8 cellular contexts compared by ENCODE assay signal in genomic region chr1:108200627-108201106, GRCh38. TPM values are rescaled to one million over a fixed set of nuclear protein-coding genes. Genes with fewer than 3 reads are reported as not detected.
DNase-seq lines count a peak whose midpoint lies in the region; ATAC-seq and TF ChIP-seq lines count a peak whose summit lies in the region.

No MANE protein-coding gene starts in this region.

- POLR2A ChIA-PET in HEK293 (lab: Yijun Ruan, JAX) = interaction anchor here (1.0 to 1.8 kb wide), 8 partner anchors 9 to 842 kb away, joined by 3 to 13 read pairs (median 5); partner anchors contain the start of genes PRPF38B and WDR47

- H3K27ac ChIP-seq in DOHH2 (ENCODE audit: low read depth, low read length) = peak overlapping the region; percentile 25; the same call in 1 of the 2 replicates
- H3K27ac ChIP-seq in HEK293 (ENCODE audit: extremely low read depth, low read depth, low read length) = no peak overlapping the region; the same call in 1 of the 2 replicates
- peak overlapping the region; percentile 33 for H3K27ac ChIP-seq in ectodermal cell (ENCODE audit: insufficient read depth, low read depth, low read length, poor library complexity, severe bottlenecking)
- H3K27ac ChIP-seq in lung (ENCODE audit: low read depth in 1 of 2, low read length in 1 of 2) = peak overlapping the region; percentile 86 to 95

- H3F3A ChIP-seq in DOHH2 (ENCODE audit: control insufficient read depth, insufficient read depth) = peaks cover 11% of the 10 kb centered on the region

- no peaks in the 10 kb centered on the region for H3K9me2 ChIP-seq in DOHH2 (replicated peaks; ENCODE audit: control insufficient read depth, low read length)

- peaks cover 3% of the 10 kb centered on the region; the same call in 1 of the 2 replicates for H3K36me3 ChIP-seq in DOHH2 (ENCODE audit: control insufficient read depth, low read length)
- peaks cover 0 to 18% of the 10 kb centered on the region in 2 experiments; a peak in 1 of 3 replicates for H3K36me3 ChIP-seq in HEK293 (ENCODE audit: control insufficient read depth in 2 of 2, insufficient read depth in 1 of 2, low read length in 2 of 2)
- no peaks in the 10 kb centered on the region for H3K36me3 ChIP-seq in ectodermal cell (ENCODE audit: control insufficient read depth, insufficient read depth, low read length)
- H3K36me3 ChIP-seq in lung (ENCODE audit: control insufficient read depth in 2 of 2, insufficient read depth in 2 of 2, low read length in 2 of 2) = peaks cover 0 to 4% of the 10 kb centered on the region in 2 donors

- H3K4me2 ChIP-seq in DOHH2 (ENCODE audit: low read length) = peak overlapping the region; percentile 73

- DNase-seq in NCI-H2171 treated with DMSO at 0.1 percent for 48 hours (lab: John Stamatoyannopoulos, UW) (peak; percentile 74), lung (ENCODE audit: low spot score) (peak; percentile 60)
- peak; percentile 46 for DNase-seq in activated CD4-positive, alpha-beta T cell treated with anti-CD3 and anti-CD28 coated beads for 48 hours
- DNase-seq in stimulated activated CD8-positive, alpha-beta memory T cell treated with anti-CD3 and anti-CD28 coated beads, Interleukin-4, amount 100 ng/mL, for 24 hours (ENCODE audit: low read depth) = peak; percentile 6
- no peak for DNase-seq in NK-92 treated with Interleukin-12 subunit alpha and Interleukin-12 subunit beta, amount 100 ng/mL, for 24 hours (lab: John Stamatoyannopoulos, UW)

- WGBS in ectodermal cell, 2 experiments = 15 to 16% methylated on average over 11 of the region's 11 CpGs
- WGBS in lung, 2 donors = 0 to 1% methylated on average over 11 of the region's 11 CpGs

- H3K4me3 ChIP-seq in DOHH2 (ENCODE audit: low read length) (peak overlapping the region; percentile 98), HEK293 (ENCODE audit: low read depth, low read length) (peak overlapping the region; percentile 87), ectodermal cell (ENCODE audit: insufficient read depth, low read depth, low read length) (peak overlapping the region; percentile 94), lung (peak overlapping the region; percentile 99)

- CTCF ChIA-PET in HEK293 (lab: Yijun Ruan, JAX) = interaction anchor here (0.6 to 1.3 kb wide), 5 partner anchors 12 to 443 kb away, joined by 3 to 5 read pairs (median 4); no protein-coding TSS in a partner anchor

- H3K4me1 ChIP-seq in DOHH2 (ENCODE audit: control insufficient read depth, low read length) (peaks cover 18% of the 10 kb centered on the region), HEK293 (ENCODE audit: control insufficient read depth, insufficient read depth, low read length) (no peaks in the 10 kb centered on the region), ectodermal cell (ENCODE audit: control insufficient read depth, insufficient read depth, low read length) (no peaks in the 10 kb centered on the region), lung (ENCODE audit: control insufficient read depth in 2 of 2, insufficient read depth in 2 of 2, low read length in 2 of 2) (peaks cover 0 to 17% of the 10 kb centered on the region in 2 donors)

- H3K9me3 ChIP-seq in DOHH2 (ENCODE audit: control insufficient read depth, insufficient read depth, low read length) = no peaks in the 10 kb centered on the region
- H3K9me3 ChIP-seq in HEK293 (ENCODE audit: control insufficient read depth, insufficient read depth, low read depth, low read length) = no peaks in the 10 kb centered on the region
- H3K9me3 ChIP-seq in ectodermal cell (ENCODE audit: control insufficient read depth, low read length) = no peaks in the 10 kb centered on the region
- no peaks in the 10 kb centered on the region for H3K9me3 ChIP-seq in lung (ENCODE audit: control insufficient read depth in 2 of 2, insufficient read depth in 1 of 2, low read length in 1 of 2)

- TF ChIP-seq CTCF in DOHH2 (IDR thresholded peaks at IDR 0.05; ENCODE audit: low read depth, low read length, poor library complexity, severe bottlenecking) = peak; percentile 64
- peak; percentile 35 for TF ChIP-seq CTCF in HEK293 (tag by site-specific recombination; IDR thresholded peaks at IDR 0.05)
- TF ChIP-seq CTCF in lung (IDR thresholded peaks at IDR 0.05; ENCODE audit: control extremely low read depth, extremely low read depth) = peak; percentile 3

- H3K79me2 ChIP-seq in DOHH2 (ENCODE audit: control insufficient read depth, low read length) = peaks cover 15% of the 10 kb centered on the region

- peak; percentile 70 for ATAC-seq in lung (ENCODE audit: insufficient read depth, low FRiP score)

- H3K27me3 ChIP-seq in DOHH2 (ENCODE audit: control insufficient read depth, low read length) (no peaks in the 10 kb centered on the region), ectodermal cell (ENCODE audit: control insufficient read depth, insufficient read depth, low read length, poor library complexity, severe bottlenecking) (no peaks in the 10 kb centered on the region), lung (ENCODE audit: control insufficient read depth, insufficient read depth) (no peaks in the 10 kb centered on the region)

- H4K20me1 ChIP-seq in DOHH2 (ENCODE audit: control insufficient read depth, insufficient read depth, low read depth, low read length) = no peaks in the 10 kb centered on the region

TF ChIP-seq in HEK293, 187 proteins besides CTCF, POLR2A, EP300 and RAD21 (continues in another document):
- TF ChIP-seq GLI4 (tag by site-specific recombination; IDR thresholded peaks at IDR 0.05) (no peak), ZNF488 (tag by site-specific recombination; IDR thresholded peaks at IDR 0.05) (no peak), ZFHX2 (tag by site-specific recombination; conservative IDR thresholded peaks at IDR 0.05) (peak; percentile 23; the same call in 1 of the 2 replicates), ZNF473 (tag by site-specific recombination; IDR thresholded peaks at IDR 0.05) (no peak), ZNF341 (tag by site-specific recombination; IDR thresholded peaks at IDR 0.05; ENCODE audit: low read depth) (0 out of 2 replicates have a peak, but pooled peaks have one; percentile 18), YY1 (tag by site-specific recombination; IDR thresholded peaks at IDR 0.05) (no peak), ZNF2 (tag by site-specific recombination; IDR thresholded peaks at IDR 0.05) (peak; percentile 88), ZNF664 (tag by site-specific recombination; IDR thresholded peaks at IDR 0.05) (no peak), ZNF311 (tag by site-specific recombination; IDR thresholded peaks at IDR 0.05; ENCODE audit: borderline replicate concordance) (no peak), ZNF354C (tag by site-specific recombination; IDR thresholded peaks at IDR 0.05; ENCODE audit: borderline replicate concordance, low read depth) (no peak), ZNF658 (tag by site-specific recombination; IDR thresholded peaks at IDR 0.05) (no peak), ZNF350 (tag by site-specific recombination; IDR thresholded peaks at IDR 0.05) (no peak), SP7 (tag by site-specific recombination; IDR thresholded peaks at IDR 0.05) (no peak; the same call in 1 of the 2 replicates), ZNF10 (tag by site-specific recombination; IDR thresholded peaks at IDR 0.05) (no peak), SALL2 (tag by site-specific recombination; IDR thresholded peaks at IDR 0.05; ENCODE audit: borderline replicate concordance) (no peak)
- TF ChIP-seq, protein P1, sequence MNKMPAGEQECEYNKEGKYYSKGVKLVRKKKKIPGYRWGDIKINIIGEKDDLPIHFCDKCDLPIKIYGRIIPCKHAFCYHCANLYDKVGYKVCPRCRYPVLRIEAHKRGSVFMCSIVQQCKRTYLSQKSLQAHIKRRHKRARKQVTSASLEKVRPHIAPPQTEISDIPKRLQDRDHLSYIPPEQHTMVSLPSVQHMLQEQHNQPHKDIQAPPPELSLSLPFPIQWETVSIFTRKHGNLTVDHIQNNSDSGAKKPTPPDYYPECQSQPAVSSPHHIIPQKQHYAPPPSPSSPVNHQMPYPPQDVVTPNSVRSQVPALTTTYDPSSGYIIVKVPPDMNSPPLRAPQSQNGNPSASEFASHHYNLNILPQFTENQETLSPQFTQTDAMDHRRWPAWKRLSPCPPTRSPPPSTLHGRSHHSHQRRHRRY (tag by site-specific recombination; IDR thresholded peaks at IDR 0.05) = no peak
- TF ChIP-seq, protein P2, sequence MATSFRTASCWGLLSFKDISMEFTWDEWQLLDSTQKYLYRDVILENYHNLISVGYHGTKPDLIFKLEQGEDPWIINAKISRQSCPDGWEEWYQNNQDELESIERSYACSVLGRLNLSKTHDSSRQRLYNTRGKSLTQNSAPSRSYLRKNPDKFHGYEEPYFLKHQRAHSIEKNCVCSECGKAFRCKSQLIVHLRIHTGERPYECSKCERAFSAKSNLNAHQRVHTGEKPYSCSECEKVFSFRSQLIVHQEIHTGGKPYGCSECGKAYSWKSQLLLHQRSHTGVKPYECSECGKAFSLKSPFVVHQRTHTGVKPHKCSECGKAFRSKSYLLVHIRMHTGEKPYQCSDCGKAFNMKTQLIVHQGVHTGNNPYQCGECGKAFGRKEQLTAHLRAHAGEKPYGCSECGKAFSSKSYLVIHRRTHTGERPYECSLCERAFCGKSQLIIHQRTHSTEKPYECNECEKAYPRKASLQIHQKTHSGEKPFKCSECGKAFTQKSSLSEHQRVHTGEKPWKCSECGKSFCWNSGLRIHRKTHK (tag by site-specific recombination; IDR thresholded peaks at IDR 0.05) = no peak
- TF ChIP-seq, protein P3, sequence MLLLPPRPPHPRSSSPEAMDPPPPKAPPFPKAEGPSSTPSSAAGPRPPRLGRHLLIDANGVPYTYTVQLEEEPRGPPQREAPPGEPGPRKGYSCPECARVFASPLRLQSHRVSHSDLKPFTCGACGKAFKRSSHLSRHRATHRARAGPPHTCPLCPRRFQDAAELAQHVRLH (tag by site-specific recombination; IDR thresholded peaks at IDR 0.05) = no peak

RNA-seq across cellular contexts. Expression of gene SLC25A24, which starts 0.5 kb away (rescaled TPM):
- 46.2 TPM for polyA plus RNA-seq in ectodermal cell (2013, experiment 1 of 4)
- polyA plus RNA-seq in ectodermal cell (2013, experiment 2 of 4) = 52.5 TPM
- polyA plus RNA-seq in ectodermal cell (2013, experiment 3 of 4) = 34.8 TPM
- 40.0 TPM for polyA plus RNA-seq in ectodermal cell (2013, experiment 4 of 4)
- 10 to 100 TPM; 44.0 to 73.2 TPM for total RNA-seq in lung
- polyA plus RNA-seq in lung = 10 to 100 TPM; 17.9 to 32.4 TPM

RNA-seq across cellular contexts. Expression of gene NBPF4, which starts 43.2 kb away (rescaled TPM):
- polyA plus RNA-seq in ectodermal cell (2013, experiment 1 of 4) = not detected
- polyA plus RNA-seq in ectodermal cell (2013, experiment 2 of 4) = not detected
- polyA plus RNA-seq in ectodermal cell (2013, experiment 3 of 4) = not detected
- not detected for polyA plus RNA-seq in ectodermal cell (2013, experiment 4 of 4)
- total RNA-seq in lung = not detected
- under 1 TPM in 1 of 2 donors, not detected in 1; 0.01 TPM for polyA plus RNA-seq in lung

Comparison
In these comparisons a context has a peak if more than half of its experiments do, and no peak if none do; other contexts are left out.
1. CTCF ChIP-seq: peak in every context shown above with its lines; median percentile 64 in DOHH2; 35 in HEK293; 3 in lung.